In the genomic region with DNA sequence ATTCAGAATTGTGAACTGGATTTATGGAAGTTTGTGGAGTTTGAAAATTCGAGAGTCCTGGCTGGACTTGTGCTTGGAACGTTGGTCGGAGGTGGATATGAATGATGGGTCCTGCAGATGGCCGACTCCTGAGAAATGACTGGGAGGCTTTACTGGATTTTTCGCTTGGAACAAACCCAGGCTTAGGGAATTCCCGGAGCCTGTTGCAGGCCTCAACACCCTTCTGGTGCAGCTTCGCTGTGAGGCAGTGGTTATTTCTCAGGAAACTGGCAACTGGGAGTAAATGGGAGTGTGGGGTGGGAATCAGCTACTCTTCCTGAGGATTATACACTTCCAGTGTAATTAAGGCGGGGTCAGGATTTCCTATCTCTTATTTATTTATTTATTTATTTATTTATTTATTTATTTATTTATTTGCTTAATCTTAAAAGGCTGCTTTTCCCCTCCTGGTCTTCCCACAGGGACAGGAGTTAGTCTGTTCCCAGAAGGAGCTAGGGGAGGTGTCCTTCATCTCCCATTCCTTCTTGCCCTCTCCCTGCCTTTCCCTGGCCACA, we compare ENCODE assay signal across 9 cellular contexts. TPM values are rescaled to one million over a fixed set of nuclear protein-coding genes. Genes with fewer than 3 reads are reported as not detected.
DNase-seq lines count a peak whose midpoint lies in the region; ATAC-seq and TF ChIP-seq lines count a peak whose summit lies in the region.
"Had no signal": no experiment of that assay in that cellular context is flagged by ENCODE, and none has a peak within 500 bp of the region (broad histone marks: within the 10 kb centered on the region; RNA-seq: fewer than 3 reads in every experiment).

No MANE protein-coding gene starts in this region.

- no peak overlapping the region for H3K4me3 Mint-ChIP-seq in Caco-2 (ENCODE audit: unreplicated experiment)

- intact Hi-C loops in Right ventricle myocardium inferior (cut with DNase I), result no loop called here
- intact Hi-C loops in ascending aorta (cut with DNase I), result loop anchor here (1.0 to 2.0 kb wide), 2 partner anchors 13 to 19 kb away; no protein-coding TSS in a partner anchor
- intact Hi-C loops in uterus (cut with DNase I; ENCODE audit: low total_unique reads), result no loop called here
- intact Hi-C loops in Caco-2 (cut with micrococcal nuclease; ENCODE audit: unreplicated experiment), result no loop called here

- H4K91ac ChIP-seq in mesenchymal stem cell (ENCODE audit: low read length), result no peak overlapping the region

- H3K36me3 ChIP-seq in cardiac muscle cell (no peaks in the 10 kb centered on the region), ascending aorta (no peaks in the 10 kb centered on the region), mesenchymal stem cell (ENCODE audit: control insufficient read depth in 1 of 2, insufficient read depth in 2 of 2, low read depth in 1 of 2, low read length in 2 of 2) (peaks cover 3 to 4% of the 10 kb centered on the region in 2 experiments), uterus (no peaks in the 10 kb centered on the region), Caco-2 (ENCODE audit: control insufficient read depth, insufficient read depth, low read length) (peaks cover 2% of the 10 kb centered on the region)

- 92% methylated on average over 7 of the region's 8 CpGs for WGBS in mesenchymal stem cell

- TF ChIP-seq CTCF in cardiac muscle cell (IDR thresholded peaks at IDR 0.05; ENCODE audit: low read depth, low read length) (no peak), ascending aorta (IDR thresholded peaks at IDR 0.05) (no peak), uterus (IDR thresholded peaks at IDR 0.05) (no peak), Caco-2 (IDR thresholded peaks at IDR 0.05; ENCODE audit: insufficient read depth in 1 of 2, low read depth in 1 of 2, low read length in 1 of 2, severe bottlenecking in 1 of 2, unreplicated experiment in 1 of 2) (no peak)

- no peaks in the 10 kb centered on the region for H3K9me3 Mint-ChIP-seq in Caco-2 (ENCODE audit: unreplicated experiment)

- no TSS peak for BruUV-seq in Caco-2 (replicated peaks; lab: Mats Ljungman, UMichigan)

- H3K27me3 ChIP-seq in cardiac muscle cell (no peaks in the 10 kb centered on the region), ascending aorta (no peaks in the 10 kb centered on the region), mesenchymal stem cell (ENCODE audit: control insufficient read depth in 1 of 2, insufficient read depth in 1 of 2, low read length in 2 of 2) (no peaks in the 10 kb centered on the region), uterus (no peaks in the 10 kb centered on the region), Caco-2 (replicated peaks; ENCODE audit: control insufficient read depth, insufficient read depth, low read length) (no peaks in the 10 kb centered on the region)

- DNase-seq in cardiac muscle cell (ENCODE audit: low read depth in 1 of 2, low spot score in 1 of 2) (peak in 1 of 2 donors; percentile 54), Right ventricle myocardium inferior (ENCODE audit: missing footprints) (no peak), ascending aorta (ENCODE audit: low spot score in 2 of 2) (no peak), mesenchymal stem cell (no peak), uterus (no peak), Caco-2 (no peak), NCI-H2107 treated with DMSO at 0.1 percent for 48 hours (lab: John Stamatoyannopoulos, UW; ENCODE audit: unreplicated experiment) (no peak), NCI-H774 (lab: John Stamatoyannopoulos, UW) (no peak)

- CTCF ChIA-PET in Caco-2 (lab: Charles Lee), result interaction anchor here (1.4 kb wide), 1 partner anchor 75 kb away, joined by 3 read pairs; no protein-coding TSS in a partner anchor

- H3K4me3 ChIP-seq in cardiac muscle cell (no peak overlapping the region), ascending aorta (peak overlapping the region; percentile 9 to 10), mesenchymal stem cell (ENCODE audit: insufficient read depth in 1 of 2, low read depth in 1 of 2, low read length in 2 of 2) (peak overlapping the region in 1 of 2 experiments; percentile 67), uterus (no peak overlapping the region), Caco-2 (ENCODE audit: low read depth, low read length) (no peak overlapping the region)

- no peak overlapping the region for H2BK5ac ChIP-seq in mesenchymal stem cell (ENCODE audit: low read depth, low read length, poor library complexity, severe bottlenecking)

- H2AFZ ChIP-seq in mesenchymal stem cell (ENCODE audit: low read depth, low read length), result no peak overlapping the region

- H3K27ac ChIP-seq in cardiac muscle cell (peak overlapping the region; percentile 10), ascending aorta (peak overlapping the region; percentile 74 to 75), mesenchymal stem cell (ENCODE audit: low read length, poor library complexity, severe bottlenecking) (no peak overlapping the region), uterus (peak overlapping the region; percentile 14 to 58)

- no peak overlapping the region for H3K27ac Mint-ChIP-seq in Caco-2 (ENCODE audit: unreplicated experiment)

- H3K4me1 ChIP-seq in cardiac muscle cell (ENCODE audit: low read depth) (peaks cover 67% of the 10 kb centered on the region), ascending aorta (peaks cover 25 to 43% of the 10 kb centered on the region in 2 donors), mesenchymal stem cell (ENCODE audit: control insufficient read depth, insufficient read depth, low read depth, low read length) (peaks cover 42% of the 10 kb centered on the region), uterus (peaks cover 0 to 27% of the 10 kb centered on the region in 2 donors), Caco-2 (peaks cover 26% of the 10 kb centered on the region)

- H2AK5ac ChIP-seq in mesenchymal stem cell (ENCODE audit: low read length, severe bottlenecking), result peak overlapping the region; percentile 75

- H2BK120ac ChIP-seq in mesenchymal stem cell (ENCODE audit: low read depth, low read length), result no peak overlapping the region

- no peak overlapping the region for H2BK15ac ChIP-seq in mesenchymal stem cell (ENCODE audit: low read depth, poor library complexity, severe bottlenecking)

- no peaks in the 10 kb centered on the region for H3K9me3 ChIP-seq in cardiac muscle cell (ENCODE audit: low read depth)
- H3K9me3 ChIP-seq in ascending aorta, result no peaks in the 10 kb centered on the region
- H3K9me3 ChIP-seq in mesenchymal stem cell (ENCODE audit: control insufficient read depth, low read length), result no peaks in the 10 kb centered on the region
- no peaks in the 10 kb centered on the region for H3K9me3 ChIP-seq in uterus
- no peaks in the 10 kb centered on the region for H3K9me3 ChIP-seq in Caco-2

- POLR2A ChIA-PET in Caco-2 (lab: Charles Lee), result no interaction called here

- H3K14ac ChIP-seq in mesenchymal stem cell (ENCODE audit: low read length in 2 of 2), result no peak overlapping the region

- H3K36me3 Mint-ChIP-seq in Caco-2 (ENCODE audit: insufficient read depth, unreplicated experiment), result peaks cover 22% of the 10 kb centered on the region

- H3K9ac ChIP-seq in mesenchymal stem cell (ENCODE audit: low read length), result peak overlapping the region; percentile 82

- H3K18ac ChIP-seq in mesenchymal stem cell (ENCODE audit: low read depth in 1 of 2, low read length in 2 of 2), result no peak overlapping the region

- no peak for ATAC-seq in Right ventricle myocardium inferior
- ATAC-seq: HCT116 had no signal

- H3K27me3 Mint-ChIP-seq in Caco-2 (ENCODE audit: insufficient read depth, unreplicated experiment), result no peaks in the 10 kb centered on the region

- peaks cover 4% of the 10 kb centered on the region for H3K79me1 ChIP-seq in mesenchymal stem cell (replicated peaks; ENCODE audit: low read length, poor library complexity, severe bottlenecking)

- H3K4ac ChIP-seq in mesenchymal stem cell (ENCODE audit: low read depth in 1 of 2, low read length in 2 of 2), result no peak overlapping the region

- H3K4me2 ChIP-seq in mesenchymal stem cell (ENCODE audit: low read length, poor library complexity, severe bottlenecking), result no peak overlapping the region

- H3K23ac ChIP-seq in mesenchymal stem cell (ENCODE audit: low read length in 2 of 2), result no peak overlapping the region

- peaks cover 29% of the 10 kb centered on the region for H3K4me1 Mint-ChIP-seq in Caco-2 (ENCODE audit: low read depth, unreplicated experiment)

- TF ChIP-seq POLR2A in uterus (IDR thresholded peaks at IDR 0.05), result no peak

- no peak overlapping the region for H4K8ac ChIP-seq in mesenchymal stem cell (ENCODE audit: low read length)

- no peak overlapping the region for H2BK12ac ChIP-seq in mesenchymal stem cell (ENCODE audit: low read length in 2 of 2)

RNA-seq across cellular contexts. Expression of gene MAPKAPK2, which starts 21.1 kb away (rescaled TPM):
- total RNA-seq in cardiac muscle cell, result 99.4 and 117 TPM in 2 replicates
- 31.4 and 37.1 TPM in 2 replicates for polyA plus RNA-seq in cardiac muscle cell
- total RNA-seq in Right ventricle myocardium inferior, result 214 TPM
- 35.3 TPM for total RNA-seq in ascending aorta
- polyA plus RNA-seq in mesenchymal stem cell (2013, experiment 1 of 2), result 73.7 TPM
- polyA plus RNA-seq in mesenchymal stem cell (2013, experiment 2 of 2), result 75.7 TPM
- total RNA-seq in uterus, result 10 to 100 TPM; 17.1 to 89.2 (median 27.4) TPM
- 88.2 and 96.8 TPM in 2 replicates for total RNA-seq in Caco-2 (2022)

Comparison
In these comparisons a context has a peak if more than half of its experiments do, and no peak if none do; other contexts are left out.
1. H3K4me3 ChIP-seq: peak in ascending aorta (2 of 2); none in cardiac muscle cell (single experiment), uterus (0 of 2) and Caco-2 (single experiment).